ENCODE assay signal across 13 cellular contexts in genomic region chr10:79270471-79271246, GRCh38.
A peak's percentile ranks its signal among the peaks of the same experiment; 100 is the strongest.
DNase-seq lines count a peak whose midpoint lies in the region; ATAC-seq and TF ChIP-seq lines count a peak whose summit lies in the region.
"Had no signal": no experiment of that assay in that cellular context is flagged by ENCODE, and none has a peak within 500 bp of the region (broad histone marks: within the 10 kb centered on the region; RNA-seq: fewer than 3 reads in every experiment).

No MANE protein-coding gene starts in this region.

- no peak overlapping the region for H3K4me3 ChIP-seq in upper lobe of right lung
- H3K4me3 ChIP-seq: GM23338, PC-9 had no signal

- no peaks in the 10 kb centered on the region for H3K9me3 ChIP-seq in upper lobe of right lung

- DNase-seq in NCI-H2171 treated with DMSO at 0.1 percent for 48 hours (lab: John Stamatoyannopoulos, UW) (peak; percentile 49), NCI-H2171 (lab: John Stamatoyannopoulos, UW) (no peak), midbrain (lab: John Stamatoyannopoulos, UW) (peak; percentile 12), upper lobe of right lung (no peak), sciatic nerve (ENCODE audit: low spot score) (no peak), SW 1271 (lab: John Stamatoyannopoulos, UW) (no peak)
- DNase-seq: foreskin keratinocyte; NCI-H1092 treated with DMSO at 0.1 percent for 48 hours; PC-9; stimulated activated CD4-positive, alpha-beta T cell treated with anti-CD3 and anti-CD28 coated beads, Interleukin-12 subunit alpha, Interleukin-12 subunit beta, amount 100 ng/mL, for 4 hours had no signal

- no peaks in the 10 kb centered on the region for H3K9me3 Mint-ChIP-seq in brain
- H3K9me3 Mint-ChIP-seq: GM23338 had no signal

- H3K27me3 Mint-ChIP-seq in brain: no peaks in the 10 kb centered on the region

- intact Hi-C loops in upper lobe of right lung (cut with DNase I) (no loop called here), sciatic nerve (cut with DNase I) (no loop called here)

- peak overlapping the region; percentile 55 for H3K27ac ChIP-seq in upper lobe of right lung
- H3K27ac ChIP-seq: foreskin keratinocyte, PC-9 had no signal

- H3K27ac Mint-ChIP-seq in brain: peak overlapping the region; percentile 62 to 98 (median 93)
- H3K27ac Mint-ChIP-seq: GM23338 had no signal

- ATAC-seq in upper lobe of right lung (peak; percentile 11), sciatic nerve (no peak), HG02623 (IDR thresholded peaks at IDR 0.05; ENCODE audit: unreplicated experiment) (no peak)
- ATAC-seq: foreskin keratinocyte, GM23338 had no signal

- peaks cover 87% of the 10 kb centered on the region for H3K4me1 ChIP-seq in upper lobe of right lung

- TF ChIP-seq CTCF in brain (conservative IDR thresholded peaks at IDR 0.05) (no peak), upper lobe of right lung (IDR thresholded peaks at IDR 0.05) (no peak)

- H3K27me3 ChIP-seq in upper lobe of right lung: no peaks in the 10 kb centered on the region
- H3K27me3 ChIP-seq: foreskin keratinocyte had no signal

- H3K36me3 Mint-ChIP-seq in brain: peaks cover 5% of the 10 kb centered on the region

- H3K36me3 ChIP-seq in upper lobe of right lung: peaks cover 3% of the 10 kb centered on the region

- H3K4me1 Mint-ChIP-seq in brain: peaks cover 100% of the 10 kb centered on the region

- no peak overlapping the region for H3K4me3 Mint-ChIP-seq in brain
- H3K4me3 Mint-ChIP-seq: GM23338 had no signal

Comparison
In these comparisons a context has a peak if more than half of its experiments do, and no peak if none do; other contexts are left out.
1. DNase-seq: peak in NCI-H2171 treated with DMSO at 0.1 percent for 48 hours (single experiment) and midbrain (single experiment); none in NCI-H2171 (single experiment), upper lobe of right lung (single experiment), sciatic nerve (single experiment) and SW 1271 (0 of 2).